Comparison of ENCODE assay signal across 1 cellular context in the genomic region with DNA sequence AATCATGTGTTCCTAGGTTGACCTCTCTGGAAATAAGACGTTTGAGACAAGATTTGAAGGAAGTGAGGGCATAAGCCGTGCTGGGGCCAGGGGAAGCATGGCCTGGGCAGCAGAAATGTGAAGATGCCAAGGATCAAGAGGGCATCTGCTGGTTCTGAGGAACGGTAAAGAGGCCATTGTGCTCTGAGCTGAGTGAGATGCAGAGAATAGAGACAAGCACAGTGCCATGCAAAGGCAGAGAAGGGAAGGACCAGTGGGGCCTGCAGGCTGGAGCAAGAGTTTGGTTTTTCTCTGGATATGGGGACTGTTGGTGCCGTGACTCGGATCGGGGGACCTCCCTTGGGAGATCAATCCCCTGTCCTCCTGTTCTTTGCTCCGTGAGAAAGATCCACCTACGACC.
TF ChIP-seq lines count a peak whose summit lies in the region.

No MANE protein-coding gene starts in this region.

TF ChIP-seq in H1, 55 proteins besides CTCF, POLR2A, EP300 and RAD21 (continued from another document):
- TF ChIP-seq MAFK (IDR thresholded peaks at IDR 0.05; ENCODE audit: low read depth, low read length), result no peak
TF ChIP-seq in H1: peak in this region for 0.
